Comparison of ENCODE assay signal across 18 cellular contexts in genomic region chr7:98034044-98035035, GRCh38. TPM values are rescaled to one million over a fixed set of nuclear protein-coding genes. Genes with fewer than 3 reads are reported as not detected.
DNase-seq lines count a peak whose midpoint lies in the region; ATAC-seq and TF ChIP-seq lines count a peak whose summit lies in the region.
"Had no signal": no experiment of that assay in that cellular context is flagged by ENCODE, and none has a peak within 500 bp of the region (broad histone marks: within the 10 kb centered on the region; RNA-seq: fewer than 3 reads in every experiment).

No MANE protein-coding gene starts in this region.

- H3K9me3 ChIP-seq in mucosa of descending colon (no peaks in the 10 kb centered on the region), Caco-2 (no peaks in the 10 kb centered on the region)
- H3K9me3 ChIP-seq: adrenal gland had no signal

- TF ChIP-seq CTCF in dorsolateral prefrontal cortex (IDR thresholded peaks at IDR 0.05 in 54 of 56, conservative IDR thresholded peaks at IDR 0.05 in 2 of 56; ENCODE audit: low read depth in 1 of 56, partially characterized antibody in 56 of 56): no peak
- TF ChIP-seq CTCF in nephron progenitor cell (IDR thresholded peaks at IDR 0.05): no peak
- TF ChIP-seq CTCF in mucosa of descending colon (IDR thresholded peaks at IDR 0.05): no peak
- TF ChIP-seq CTCF in Caco-2 (IDR thresholded peaks at IDR 0.05; ENCODE audit: insufficient read depth in 1 of 2, low read depth in 1 of 2, low read length in 1 of 2, severe bottlenecking in 1 of 2, unreplicated experiment in 1 of 2): no peak

- H3K36me3 Mint-ChIP-seq in nephron progenitor cell (ENCODE audit: low read depth): no peaks in the 10 kb centered on the region
- H3K36me3 Mint-ChIP-seq in activated CD8-positive, alpha-beta memory T cell treated with anti-CD3 and anti-CD28 coated beads, Interleukin-2, amount 10 ng/mL, durations not matched to agents 7 days and 5 days: no peaks in the 10 kb centered on the region
- no peaks in the 10 kb centered on the region for H3K36me3 Mint-ChIP-seq in Caco-2 (ENCODE audit: insufficient read depth, unreplicated experiment)

- H3K27me3 ChIP-seq in dorsolateral prefrontal cortex (peaks cover 0 to 2% (median 0%) of the 10 kb centered on the region in 45 donors), Caco-2 (replicated peaks; ENCODE audit: control insufficient read depth, insufficient read depth, low read length) (no peaks in the 10 kb centered on the region)
- H3K27me3 ChIP-seq: adrenal gland had no signal

- H3K4me1 Mint-ChIP-seq in nephron progenitor cell (no peaks in the 10 kb centered on the region), Caco-2 (ENCODE audit: low read depth, unreplicated experiment) (no peaks in the 10 kb centered on the region)
- no peaks in the 10 kb centered on the region for H3K4me1 Mint-ChIP-seq in activated CD8-positive, alpha-beta memory T cell treated with anti-CD3 and anti-CD28 coated beads, Interleukin-2, amount 10 ng/mL, durations not matched to agents 7 days and 5 days

- H3K27ac Mint-ChIP-seq in nephron progenitor cell: no peak overlapping the region
- no peak overlapping the region for H3K27ac Mint-ChIP-seq in activated CD8-positive, alpha-beta memory T cell treated with anti-CD3 and anti-CD28 coated beads, Interleukin-2, amount 10 ng/mL, durations not matched to agents 7 days and 5 days
- no peak overlapping the region for H3K27ac Mint-ChIP-seq in Caco-2 (ENCODE audit: unreplicated experiment)
- H3K27ac Mint-ChIP-seq: activated CD8-positive, alpha-beta T cell treated with anti-CD3 and anti-CD28 coated beads, Interleukin-2, amount 10 ng/mL, durations not matched to agents 7 days and 5 days; activated T-helper 2 cell treated with anti-CD3 and anti-CD28 coated beads, Interferon-gamma antibody, Interleukin-2, Interleukin-4, amounts not matched to agents 10 μg/mL and 5 μg/mL and 100 μg/mL, durations not matched to agents 14 hours and 24 hours and 36 hours had no signal

- intact Hi-C loops in dorsolateral prefrontal cortex (cut with DNase I): no loop called here
- intact Hi-C loops in mucosa of descending colon (cut with DNase I, micrococcal nuclease): no loop called here
- intact Hi-C loops in Caco-2 (cut with micrococcal nuclease; ENCODE audit: unreplicated experiment): no loop called here

- H3K36me3 ChIP-seq in mucosa of descending colon (ENCODE audit: low read depth) (no peaks in the 10 kb centered on the region), Caco-2 (ENCODE audit: control insufficient read depth, insufficient read depth, low read length) (no peaks in the 10 kb centered on the region)
- H3K36me3 ChIP-seq: adrenal gland had no signal

- H3K4me3 Mint-ChIP-seq in nephron progenitor cell (no peak overlapping the region), Caco-2 (ENCODE audit: unreplicated experiment) (no peak overlapping the region)
- no peak overlapping the region for H3K4me3 Mint-ChIP-seq in activated CD8-positive, alpha-beta memory T cell treated with anti-CD3 and anti-CD28 coated beads, Interleukin-2, amount 10 ng/mL, durations not matched to agents 7 days and 5 days
- H3K4me3 Mint-ChIP-seq: activated CD8-positive, alpha-beta T cell treated with anti-CD3 and anti-CD28 coated beads, Interleukin-2, amount 10 ng/mL, durations not matched to agents 7 days and 5 days had no signal

- POLR2A ChIA-PET in Caco-2 (lab: Charles Lee): no interaction called here

- ATAC-seq in mucosa of descending colon (no peak), HG02623 (IDR thresholded peaks at IDR 0.05; ENCODE audit: unreplicated experiment) (no peak)
- no peak for ATAC-seq in activated CD8-positive, alpha-beta memory T cell treated with anti-CD3 and anti-CD28 coated beads, Interleukin-2, amount 10 ng/mL, durations not matched to agents 7 days and 5 days
- ATAC-seq: activated CD8-positive, alpha-beta T cell treated with anti-CD3 and anti-CD28 coated beads, Interleukin-2, amount 10 ng/mL, durations not matched to agents 7 days and 5 days; right cardiac atrium had no signal

- H3K4me1 ChIP-seq in mucosa of descending colon (ENCODE audit: low read depth) (no peaks in the 10 kb centered on the region), Caco-2 (no peaks in the 10 kb centered on the region)
- H3K4me1 ChIP-seq: adrenal gland had no signal

- H3K4me3 ChIP-seq in dorsolateral prefrontal cortex (no peak overlapping the region), mucosa of descending colon (no peak overlapping the region), Caco-2 (ENCODE audit: low read depth, low read length) (no peak overlapping the region)
- H3K4me3 ChIP-seq: adrenal gland had no signal

- BruUV-seq in Caco-2 (replicated peaks; lab: Mats Ljungman, UMichigan): no TSS peak

- peak overlapping the region in 23 of 59 donors; percentile 5 to 70 (median 23) for H3K27ac ChIP-seq in dorsolateral prefrontal cortex
- H3K27ac ChIP-seq: adrenal gland had no signal

- H3K9me3 Mint-ChIP-seq in nephron progenitor cell: no peaks in the 10 kb centered on the region
- H3K9me3 Mint-ChIP-seq in activated CD8-positive, alpha-beta memory T cell treated with anti-CD3 and anti-CD28 coated beads, Interleukin-2, amount 10 ng/mL, durations not matched to agents 7 days and 5 days (ENCODE audit: low read depth): no peaks in the 10 kb centered on the region
- H3K9me3 Mint-ChIP-seq in Caco-2 (ENCODE audit: unreplicated experiment): no peaks in the 10 kb centered on the region
- H3K9me3 Mint-ChIP-seq: activated T-helper 2 cell treated with anti-CD3 and anti-CD28 coated beads, Interferon-gamma antibody, Interleukin-2, Interleukin-4, amounts not matched to agents 10 μg/mL and 5 μg/mL and 100 μg/mL, durations not matched to agents 14 hours and 24 hours and 36 hours had no signal

- peaks cover 51% of the 10 kb centered on the region for H3K27me3 Mint-ChIP-seq in nephron progenitor cell (ENCODE audit: low read depth, poor library complexity)
- H3K27me3 Mint-ChIP-seq in activated CD8-positive, alpha-beta memory T cell treated with anti-CD3 and anti-CD28 coated beads, Interleukin-2, amount 10 ng/mL, durations not matched to agents 7 days and 5 days: peaks cover 8% of the 10 kb centered on the region
- H3K27me3 Mint-ChIP-seq in Caco-2 (ENCODE audit: insufficient read depth, unreplicated experiment): peaks cover 6% of the 10 kb centered on the region

- DNase-seq in ELF-1 (ENCODE audit: low read depth, low spot score) (peak; percentile 32), NCI-H2227 treated with DMSO at 0.1 percent for 48 hours (lab: John Stamatoyannopoulos, UW) (peak; percentile 16), dorsolateral prefrontal cortex (peak; percentile 32 to 80 (median 66)), nephron progenitor cell (peak; percentile 15), mucosa of descending colon (no peak), Caco-2 (no peak)
- DNase-seq in activated CD8-positive, alpha-beta memory T cell treated with anti-CD3 and anti-CD28 coated beads, Interleukin-2, amount 10 ng/mL, durations not matched to agents 7 days and 5 days: no peak
- DNase-seq: activated CD8-positive, alpha-beta T cell treated with anti-CD3 and anti-CD28 coated beads, Interleukin-2, amount 10 ng/mL, durations not matched to agents 7 days and 5 days; kidney; mesenchymal stem cell; MM.1S; NCI-H2081 had no signal

- CTCF ChIA-PET in activated CD8-positive, alpha-beta memory T cell treated with anti-CD3 and anti-CD28 coated beads, Interleukin-2, amount 10 ng/mL, durations not matched to agents 7 days and 5 days (lab: Charles Lee): no interaction called here
- CTCF ChIA-PET in Caco-2 (lab: Charles Lee): no interaction called here

RNA-seq across cellular contexts. Expression of gene OCM2, which starts 44.3 kb away (rescaled TPM):
- total RNA-seq in dorsolateral prefrontal cortex: under 1 TPM in 2 of 120 experiments, not detected in 118; 0.72 to 0.81 TPM
- total RNA-seq in mucosa of descending colon: not detected
- total RNA-seq in activated CD8-positive, alpha-beta memory T cell treated with anti-CD3 and anti-CD28 coated beads, Interleukin-2, amount 10 ng/mL, durations not matched to agents 7 days and 5 days: not detected
- not detected in 2 replicates for total RNA-seq in Caco-2 (2022)
- total RNA-seq: activated CD8-positive, alpha-beta T cell treated with anti-CD3 and anti-CD28 coated beads, Interleukin-2, amount 10 ng/mL, durations not matched to agents 7 days and 5 days; activated T-helper 2 cell treated with anti-CD3 and anti-CD28 coated beads, Interferon-gamma antibody, Interleukin-2, Interleukin-4, amounts not matched to agents 10 μg/mL and 5 μg/mL and 100 μg/mL, durations not matched to agents 14 hours and 24 hours and 36 hours; adrenal gland; chondrocyte; kidney; right cardiac atrium; RPMI7951 had no signal

Comparison
In these comparisons a context has a peak if more than half of its experiments do, and no peak if none do; other contexts are left out.
1. DNase-seq: peak in ELF-1 (single experiment), NCI-H2227 treated with DMSO at 0.1 percent for 48 hours (single experiment), dorsolateral prefrontal cortex (10 of 10) and nephron progenitor cell (single experiment); none in mucosa of descending colon (0 of 3), activated CD8-positive, alpha-beta memory T cell treated with anti-CD3 and anti-CD28 coated beads, Interleukin-2, amount 10 ng/mL, durations not matched to agents 7 days and 5 days (single experiment) and Caco-2 (0 of 2).